In the genomic region with DNA sequence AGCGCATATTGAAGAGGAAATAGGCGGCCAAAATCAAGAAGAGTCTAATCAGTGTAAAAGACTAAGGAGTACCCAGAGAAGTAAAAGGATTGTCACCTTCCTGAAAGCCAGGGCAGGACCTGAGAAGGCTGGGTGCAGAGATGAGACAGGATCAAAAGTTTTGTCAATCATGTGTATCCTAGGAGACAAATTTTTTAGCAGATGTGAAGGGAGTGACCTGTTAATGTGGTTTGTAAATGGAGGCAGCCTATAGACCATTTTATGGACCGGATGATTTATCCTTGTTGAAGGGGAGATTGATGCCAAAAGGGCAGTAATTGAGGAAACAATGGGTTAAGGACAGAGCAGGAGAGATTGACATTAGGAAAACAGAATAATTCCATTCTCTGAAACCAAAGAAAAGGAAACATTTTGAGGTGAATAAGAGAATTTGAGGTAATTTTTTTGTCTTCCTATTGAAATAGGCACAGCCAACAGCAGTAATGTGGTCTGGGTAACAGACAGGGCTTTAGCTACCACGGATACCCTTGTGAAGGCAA, we compare ENCODE assay signal across 1 cellular context.
TF ChIP-seq lines count a peak whose summit lies in the region.

No MANE protein-coding gene starts in this region.

TF ChIP-seq in H1, 55 proteins besides CTCF, POLR2A, EP300 and RAD21:
- TF ChIP-seq RBBP5 (IDR thresholded peaks at IDR 0.05; ENCODE audit: borderline replicate concordance, low read depth, low read length) (no peak), CBX8 (IDR thresholded peaks at IDR 0.05; ENCODE audit: borderline replicate concordance, low read depth, low read length) (no peak), SIN3A (conservative IDR thresholded peaks at IDR 0.05 in 1 of 2, IDR thresholded peaks at IDR 0.05 in 1 of 2; ENCODE audit: low read depth in 1 of 2, low read length in 2 of 2) (no peak), GABPA (IDR thresholded peaks at IDR 0.05; ENCODE audit: borderline replicate concordance, insufficient read depth, low read length) (no peak), RFX5 (IDR thresholded peaks at IDR 0.05; ENCODE audit: borderline replicate concordance, low read depth, low read length) (no peak), BACH1 (IDR thresholded peaks at IDR 0.05; ENCODE audit: low read length) (no peak), SUZ12 (IDR thresholded peaks at IDR 0.05; ENCODE audit: low read length) (no peak), NANOG (IDR thresholded peaks at IDR 0.05; ENCODE audit: insufficient read depth, low read depth, low read length, poor library complexity, severe bottlenecking) (no peak), PHF8 (conservative IDR thresholded peaks at IDR 0.05; ENCODE audit: low read depth, low read length) (no peak), KDM5A (IDR thresholded peaks at IDR 0.05; ENCODE audit: low read length) (no peak), SP1 (IDR thresholded peaks at IDR 0.05; ENCODE audit: low read depth, low read length) (no peak), ASH2L (IDR thresholded peaks at IDR 0.05; ENCODE audit: low read length) (no peak), CEBPB (IDR thresholded peaks at IDR 0.05; ENCODE audit: low read depth, low read length) (no peak), CTBP2 (IDR thresholded peaks at IDR 0.05; ENCODE audit: borderline replicate concordance, insufficient read depth, insufficient read length, low read length) (no peak), SIRT6 (IDR thresholded peaks at IDR 0.05; ENCODE audit: low read length) (no peak), SRF (IDR thresholded peaks at IDR 0.05; ENCODE audit: low read depth, low read length) (no peak), GTF2F1 (IDR thresholded peaks at IDR 0.05; ENCODE audit: borderline replicate concordance, low read depth, low read length) (no peak)
- TF ChIP-seq, protein P1, sequence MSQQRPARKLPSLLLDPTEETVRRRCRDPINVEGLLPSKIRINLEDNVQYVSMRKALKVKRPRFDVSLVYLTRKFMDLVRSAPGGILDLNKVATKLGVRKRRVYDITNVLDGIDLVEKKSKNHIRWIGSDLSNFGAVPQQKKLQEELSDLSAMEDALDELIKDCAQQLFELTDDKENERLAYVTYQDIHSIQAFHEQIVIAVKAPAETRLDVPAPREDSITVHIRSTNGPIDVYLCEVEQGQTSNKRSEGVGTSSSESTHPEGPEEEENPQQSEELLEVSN (IDR thresholded peaks at IDR 0.05), result no peak
- TF ChIP-seq, protein P2, sequence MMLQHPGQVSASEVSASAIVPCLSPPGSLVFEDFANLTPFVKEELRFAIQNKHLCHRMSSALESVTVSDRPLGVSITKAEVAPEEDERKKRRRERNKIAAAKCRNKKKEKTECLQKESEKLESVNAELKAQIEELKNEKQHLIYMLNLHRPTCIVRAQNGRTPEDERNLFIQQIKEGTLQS (IDR thresholded peaks at IDR 0.05; ENCODE audit: insufficient read depth, low read depth, low read length), result no peak
